In genomic region chr11:1699771-1700170, GRCh38 we compare ENCODE assay signal across 1 cellular context.
TF ChIP-seq lines count a peak whose summit lies in the region.

No MANE protein-coding gene starts in this region.

TF ChIP-seq in IMR-90, 13 proteins besides CTCF, POLR2A, EP300 and RAD21:
- TF ChIP-seq MAFK (IDR thresholded peaks at IDR 0.05; ENCODE audit: low read depth, low read length), result no peak
- TF ChIP-seq RCOR1 (IDR thresholded peaks at IDR 0.05; ENCODE audit: insufficient replicate concordance, low read length), result no peak
- TF ChIP-seq ELK1 (IDR thresholded peaks at IDR 0.05; ENCODE audit: borderline replicate concordance, low read depth, low read length), result no peak
- no peak for TF ChIP-seq SMC3 (IDR thresholded peaks at IDR 0.05; ENCODE audit: low read depth, low read length)
- no peak for TF ChIP-seq FOS (IDR thresholded peaks at IDR 0.05; ENCODE audit: low read depth, low read length)
- TF ChIP-seq BHLHE40 (IDR thresholded peaks at IDR 0.05; ENCODE audit: low read depth, low read length), result no peak
- TF ChIP-seq MXI1 (IDR thresholded peaks at IDR 0.05; ENCODE audit: borderline replicate concordance, low read depth, low read length), result no peak
- TF ChIP-seq USF2 (IDR thresholded peaks at IDR 0.05; ENCODE audit: low read depth, low read length), result no peak
- no peak for TF ChIP-seq RFX5 (IDR thresholded peaks at IDR 0.05; ENCODE audit: low read depth, low read length)
- TF ChIP-seq NFE2L2 (IDR thresholded peaks at IDR 0.05; ENCODE audit: low read depth, low read length), result no peak
- TF ChIP-seq CEBPB (IDR thresholded peaks at IDR 0.05; ENCODE audit: low read depth, low read length), result no peak
- no peak for TF ChIP-seq CHD1 (IDR thresholded peaks at IDR 0.05; ENCODE audit: low read depth, low read length)
- TF ChIP-seq MAZ (IDR thresholded peaks at IDR 0.05; ENCODE audit: borderline replicate concordance, low read depth, low read length), result no peak
